2 cellular contexts compared by ENCODE assay signal in the genomic region with DNA sequence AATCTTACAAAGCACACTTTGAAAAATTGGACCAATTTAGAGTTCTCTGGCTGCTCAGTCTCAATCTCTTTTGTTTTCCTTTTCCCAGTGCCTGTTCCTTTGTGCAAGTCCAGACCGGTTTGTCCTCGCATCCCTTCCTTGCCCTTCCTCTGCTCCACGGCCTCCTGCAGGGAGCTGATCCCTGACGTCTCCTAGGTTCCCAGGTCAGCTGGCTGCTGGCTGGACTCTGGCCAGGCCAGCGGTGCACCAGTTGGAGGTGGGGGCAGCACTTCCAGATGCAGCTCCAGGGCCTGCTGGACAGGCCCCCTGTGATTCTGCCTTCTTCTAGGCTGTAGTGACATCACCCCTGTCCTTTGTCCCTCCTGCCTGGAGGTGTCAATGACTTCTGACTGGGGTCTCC.
TF ChIP-seq lines count a peak whose summit lies in the region.

No MANE protein-coding gene starts in this region.

TF ChIP-seq in SK-N-SH, 30 proteins besides CTCF, POLR2A, EP300 and RAD21 (continued from another document):
- TF ChIP-seq FOXJ3 (CRISPR knock-in tag; IDR thresholded peaks at IDR 0.05): no peak
- TF ChIP-seq MEF2A (IDR thresholded peaks at IDR 0.05; ENCODE audit: borderline replicate concordance, low read depth): no peak
- no peak for TF ChIP-seq TEAD4 (IDR thresholded peaks at IDR 0.05; ENCODE audit: borderline replicate concordance, insufficient read depth)

TF ChIP-seq in SK-N-SH treated with all-trans-retinoic acid at 6 μM for 48 hours, 23 proteins besides CTCF, POLR2A, EP300 and RAD21 (continued from another document):
- TF ChIP-seq, protein P1, sequence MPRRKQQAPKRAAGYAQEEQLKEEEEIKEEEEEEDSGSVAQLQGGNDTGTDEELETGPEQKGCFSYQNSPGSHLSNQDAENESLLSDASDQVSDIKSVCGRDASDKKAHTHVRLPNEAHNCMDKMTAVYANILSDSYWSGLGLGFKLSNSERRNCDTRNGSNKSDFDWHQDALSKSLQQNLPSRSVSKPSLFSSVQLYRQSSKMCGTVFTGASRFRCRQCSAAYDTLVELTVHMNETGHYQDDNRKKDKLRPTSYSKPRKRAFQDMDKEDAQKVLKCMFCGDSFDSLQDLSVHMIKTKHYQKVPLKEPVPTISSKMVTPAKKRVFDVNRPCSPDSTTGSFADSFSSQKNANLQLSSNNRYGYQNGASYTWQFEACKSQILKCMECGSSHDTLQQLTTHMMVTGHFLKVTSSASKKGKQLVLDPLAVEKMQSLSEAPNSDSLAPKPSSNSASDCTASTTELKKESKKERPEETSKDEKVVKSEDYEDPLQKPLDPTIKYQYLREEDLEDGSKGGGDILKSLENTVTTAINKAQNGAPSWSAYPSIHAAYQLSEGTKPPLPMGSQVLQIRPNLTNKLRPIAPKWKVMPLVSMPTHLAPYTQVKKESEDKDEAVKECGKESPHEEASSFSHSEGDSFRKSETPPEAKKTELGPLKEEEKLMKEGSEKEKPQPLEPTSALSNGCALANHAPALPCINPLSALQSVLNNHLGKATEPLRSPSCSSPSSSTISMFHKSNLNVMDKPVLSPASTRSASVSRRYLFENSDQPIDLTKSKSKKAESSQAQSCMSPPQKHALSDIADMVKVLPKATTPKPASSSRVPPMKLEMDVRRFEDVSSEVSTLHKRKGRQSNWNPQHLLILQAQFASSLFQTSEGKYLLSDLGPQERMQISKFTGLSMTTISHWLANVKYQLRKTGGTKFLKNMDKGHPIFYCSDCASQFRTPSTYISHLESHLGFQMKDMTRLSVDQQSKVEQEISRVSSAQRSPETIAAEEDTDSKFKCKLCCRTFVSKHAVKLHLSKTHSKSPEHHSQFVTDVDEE (CRISPR knock-in tag; IDR thresholded peaks at IDR 0.05): no peak
TF ChIP-seq in SK-N-SH treated with all-trans-retinoic acid at 6 μM for 48 hours: peak in this region for 0.
